In the genomic region with DNA sequence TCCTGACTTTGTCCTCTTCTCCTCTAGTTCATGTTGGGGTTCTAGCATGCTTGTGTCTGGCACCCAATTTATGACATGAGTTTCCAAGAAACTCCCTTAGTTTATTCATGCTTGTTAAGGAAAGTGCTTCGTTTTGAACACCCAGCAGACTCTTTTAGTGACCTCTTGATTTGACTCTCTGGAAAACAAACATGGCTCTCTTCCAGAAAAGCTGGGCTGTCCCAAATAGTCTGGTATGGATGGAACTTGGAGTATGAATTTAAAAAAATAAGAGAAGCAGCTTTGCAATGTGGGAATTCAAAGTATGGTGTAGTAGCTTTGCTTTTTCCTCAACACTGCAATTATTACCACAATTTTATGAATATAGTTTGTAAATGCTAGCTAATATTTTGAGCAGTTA, we compare ENCODE assay signal across 17 cellular contexts.
DNase-seq lines count a peak whose midpoint lies in the region; ATAC-seq, FAIRE-seq and TF ChIP-seq lines count a peak whose summit lies in the region.
"Had no signal": no experiment of that assay in that cellular context is flagged by ENCODE, and none has a peak within 500 bp of the region (broad histone marks: within the 10 kb centered on the region; RNA-seq: fewer than 3 reads in every experiment).

No MANE protein-coding gene starts in this region.

- no peak for FAIRE-seq in HepG2 (lab: Jason Lieb, UNC)
- FAIRE-seq: H1 had no signal

- CTCF ChIA-PET in HepG2 (lab: Yijun Ruan, JAX; ENCODE audit: low intra/inter-chr PET ratio, low total read pairs), result no interaction called here

- WGBS in liver, result 32% methylated on average over 1 of the region's 1 CpG
- 0% methylated on average over 1 of the region's 1 CpG for WGBS in HepG2 (ENCODE audit: low lambda C conversion rate)

- H3K4me3 ChIP-seq in liver (ENCODE audit: low read depth in 1 of 3, low read length in 3 of 3) (no peak overlapping the region), HepG2 (replicated peaks in 1 of 3; ENCODE audit: insufficient read depth in 1 of 3, low read depth in 2 of 3, low read length in 3 of 3) (no peak overlapping the region), adipocyte (ENCODE audit: low read length) (no peak overlapping the region), fibroblast of the aortic adventitia (ENCODE audit: low read depth, low read length) (no peak overlapping the region)
- H3K4me3 ChIP-seq: HAP-1 had no signal

- TF ChIP-seq CTCF in liver (IDR thresholded peaks at IDR 0.05; ENCODE audit: low read depth, low read length, missing input control) (no peak), HepG2 (CRISPR knock-in tag; IDR thresholded peaks at IDR 0.05) (no peak), fibroblast of the aortic adventitia (IDR thresholded peaks at IDR 0.05; ENCODE audit: insufficient read depth, low read length) (no peak)

- POLR2A ChIA-PET in HepG2 (lab: Yijun Ruan, JAX), result no interaction called here

- ATAC-seq in HepG2, result no peak
- no peak for ATAC-seq in HG02610 (IDR thresholded peaks at IDR 0.05; ENCODE audit: unreplicated experiment)
- no peak for ATAC-seq in HG02973 (IDR thresholded peaks at IDR 0.05; ENCODE audit: unreplicated experiment)

- in situ Hi-C loops in HepG2 (cut with HindIII; ENCODE audit: extremely low pct_ligation_motif_present, low pct_unique_long_range_greater_than_20kb), result no loop called here

- H3K9me3 ChIP-seq in liver (ENCODE audit: control insufficient read depth in 4 of 4, low read length in 3 of 4) (no peaks in the 10 kb centered on the region), HepG2 (ENCODE audit: low read length) (no peaks in the 10 kb centered on the region), adipocyte (ENCODE audit: control insufficient read depth, low read length) (no peaks in the 10 kb centered on the region)
- H3K9me3 ChIP-seq: BE2C, HAP-1 had no signal

- H2AFZ ChIP-seq in HepG2 (ENCODE audit: low read length), result no peak overlapping the region

- no peak for TF ChIP-seq POLR2A in HepG2 (IDR thresholded peaks at IDR 0.05; ENCODE audit: insufficient read depth in 1 of 2, low read depth in 2 of 2, low read length in 2 of 2)

- DNase-seq in HepG2 (ENCODE audit: low spot score) (no peak), adipocyte (ENCODE audit: low read depth) (peak; percentile 57), fibroblast of the aortic adventitia (ENCODE audit: low read depth) (peak; percentile 3), T-helper 1 cell (no peak)
- DNase-seq: 8988T; BE2C; CD4-positive, alpha-beta memory T cell; DMS79; EL; GDM1; KG1 had no signal

- BruUV-seq in HepG2 (replicated peaks; lab: Mats Ljungman, UMichigan), result no TSS peak

- intact Hi-C loops in HepG2 (cut with micrococcal nuclease; ENCODE audit: unreplicated experiment), result no loop called here

- H3K9ac ChIP-seq in liver (ENCODE audit: low read depth in 1 of 2, low read length in 2 of 2) (no peak overlapping the region), HepG2 (ENCODE audit: insufficient read depth, low read depth, low read length) (no peak overlapping the region), adipocyte (ENCODE audit: low read length) (no peak overlapping the region)

- no peaks in the 10 kb centered on the region for H3K4me1 ChIP-seq in liver (ENCODE audit: control insufficient read depth in 4 of 4, insufficient read depth in 4 of 4, low read length in 3 of 4)
- H3K4me1 ChIP-seq in HepG2 (ENCODE audit: insufficient read depth, low read length), result no peaks in the 10 kb centered on the region
- H3K4me1 ChIP-seq in adipocyte (ENCODE audit: control insufficient read depth, insufficient read depth, low read length), result no peaks in the 10 kb centered on the region
- H3K4me1 ChIP-seq: BE2C, HAP-1 had no signal

- H3K27ac ChIP-seq in liver (ENCODE audit: low read depth in 1 of 2, low read length in 2 of 2) (no peak overlapping the region), HepG2 (ENCODE audit: extremely low read length, insufficient read depth, low read length) (no peak overlapping the region)
- H3K27ac ChIP-seq: C4-2B had no signal

- no peak overlapping the region for H3K4me2 ChIP-seq in HepG2 (ENCODE audit: low read depth, low read length)

- H4K20me1 ChIP-seq in HepG2 (ENCODE audit: insufficient read depth, low read length), result no peaks in the 10 kb centered on the region

- H3K27me3 ChIP-seq in liver (ENCODE audit: control insufficient read depth in 4 of 4, insufficient read depth in 4 of 4, low read length in 3 of 4), result no peaks in the 10 kb centered on the region
- no peaks in the 10 kb centered on the region; a peak in 2 of 5 replicates for H3K27me3 ChIP-seq in HepG2 (ENCODE audit: control insufficient read depth in 1 of 2, insufficient read depth in 2 of 2, low read length in 2 of 2)
- H3K27me3 ChIP-seq in adipocyte (replicated peaks; ENCODE audit: control insufficient read depth, insufficient read depth, low read length), result no peaks in the 10 kb centered on the region
- H3K27me3 ChIP-seq: BE2C had no signal

- no peaks in the 10 kb centered on the region for H3K36me3 ChIP-seq in liver (ENCODE audit: control insufficient read depth in 4 of 4, insufficient read depth in 3 of 4, low read depth in 1 of 4, low read length in 3 of 4)
- H3K36me3 ChIP-seq in HepG2 (replicated peaks in 1 of 2; ENCODE audit: control insufficient read depth in 1 of 2, insufficient read depth in 2 of 2, low read length in 2 of 2), result no peaks in the 10 kb centered on the region
- H3K36me3 ChIP-seq in adipocyte (ENCODE audit: control insufficient read depth, insufficient read depth, low read length, severe bottlenecking), result no peaks in the 10 kb centered on the region
- H3K36me3 ChIP-seq: BE2C, HAP-1 had no signal

- TF ChIP-seq RAD21 in liver (IDR thresholded peaks at IDR 0.05) (peak in 1 of 2 donors; percentile 17), HepG2 (CRISPR knock-in tag; IDR thresholded peaks at IDR 0.05) (no peak)

- no peak for TF ChIP-seq EP300 in HepG2 (IDR thresholded peaks at IDR 0.05; ENCODE audit: low read depth in 2 of 2, low read length in 2 of 2)
- no peak for TF ChIP-seq EP300 in HepG2 (CRISPR knock-in tag; IDR thresholded peaks at IDR 0.05; ENCODE audit: borderline replicate concordance)

- H3K79me2 ChIP-seq in HepG2 (ENCODE audit: insufficient read depth, low read length), result no peaks in the 10 kb centered on the region

TF ChIP-seq in liver, 16 proteins besides CTCF, POLR2A, EP300 and RAD21:
- TF ChIP-seq NR2F2 (IDR thresholded peaks at IDR 0.05), result peak; percentile 81
- TF ChIP-seq, protein P1, sequence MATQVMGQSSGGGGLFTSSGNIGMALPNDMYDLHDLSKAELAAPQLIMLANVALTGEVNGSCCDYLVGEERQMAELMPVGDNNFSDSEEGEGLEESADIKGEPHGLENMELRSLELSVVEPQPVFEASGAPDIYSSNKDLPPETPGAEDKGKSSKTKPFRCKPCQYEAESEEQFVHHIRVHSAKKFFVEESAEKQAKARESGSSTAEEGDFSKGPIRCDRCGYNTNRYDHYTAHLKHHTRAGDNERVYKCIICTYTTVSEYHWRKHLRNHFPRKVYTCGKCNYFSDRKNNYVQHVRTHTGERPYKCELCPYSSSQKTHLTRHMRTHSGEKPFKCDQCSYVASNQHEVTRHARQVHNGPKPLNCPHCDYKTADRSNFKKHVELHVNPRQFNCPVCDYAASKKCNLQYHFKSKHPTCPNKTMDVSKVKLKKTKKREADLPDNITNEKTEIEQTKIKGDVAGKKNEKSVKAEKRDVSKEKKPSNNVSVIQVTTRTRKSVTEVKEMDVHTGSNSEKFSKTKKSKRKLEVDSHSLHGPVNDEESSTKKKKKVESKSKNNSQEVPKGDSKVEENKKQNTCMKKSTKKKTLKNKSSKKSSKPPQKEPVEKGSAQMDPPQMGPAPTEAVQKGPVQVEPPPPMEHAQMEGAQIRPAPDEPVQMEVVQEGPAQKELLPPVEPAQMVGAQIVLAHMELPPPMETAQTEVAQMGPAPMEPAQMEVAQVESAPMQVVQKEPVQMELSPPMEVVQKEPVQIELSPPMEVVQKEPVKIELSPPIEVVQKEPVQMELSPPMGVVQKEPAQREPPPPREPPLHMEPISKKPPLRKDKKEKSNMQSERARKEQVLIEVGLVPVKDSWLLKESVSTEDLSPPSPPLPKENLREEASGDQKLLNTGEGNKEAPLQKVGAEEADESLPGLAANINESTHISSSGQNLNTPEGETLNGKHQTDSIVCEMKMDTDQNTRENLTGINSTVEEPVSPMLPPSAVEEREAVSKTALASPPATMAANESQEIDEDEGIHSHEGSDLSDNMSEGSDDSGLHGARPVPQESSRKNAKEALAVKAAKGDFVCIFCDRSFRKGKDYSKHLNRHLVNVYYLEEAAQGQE (IDR thresholded peaks at IDR 0.05), result no peak

TF ChIP-seq in HepG2, 621 proteins besides CTCF, POLR2A, EP300 and RAD21:
- TF ChIP-seq MZF1 (CRISPR knock-in tag; IDR thresholded peaks at IDR 0.05; ENCODE audit: borderline replicate concordance), result no peak
- TF ChIP-seq, protein P2, sequence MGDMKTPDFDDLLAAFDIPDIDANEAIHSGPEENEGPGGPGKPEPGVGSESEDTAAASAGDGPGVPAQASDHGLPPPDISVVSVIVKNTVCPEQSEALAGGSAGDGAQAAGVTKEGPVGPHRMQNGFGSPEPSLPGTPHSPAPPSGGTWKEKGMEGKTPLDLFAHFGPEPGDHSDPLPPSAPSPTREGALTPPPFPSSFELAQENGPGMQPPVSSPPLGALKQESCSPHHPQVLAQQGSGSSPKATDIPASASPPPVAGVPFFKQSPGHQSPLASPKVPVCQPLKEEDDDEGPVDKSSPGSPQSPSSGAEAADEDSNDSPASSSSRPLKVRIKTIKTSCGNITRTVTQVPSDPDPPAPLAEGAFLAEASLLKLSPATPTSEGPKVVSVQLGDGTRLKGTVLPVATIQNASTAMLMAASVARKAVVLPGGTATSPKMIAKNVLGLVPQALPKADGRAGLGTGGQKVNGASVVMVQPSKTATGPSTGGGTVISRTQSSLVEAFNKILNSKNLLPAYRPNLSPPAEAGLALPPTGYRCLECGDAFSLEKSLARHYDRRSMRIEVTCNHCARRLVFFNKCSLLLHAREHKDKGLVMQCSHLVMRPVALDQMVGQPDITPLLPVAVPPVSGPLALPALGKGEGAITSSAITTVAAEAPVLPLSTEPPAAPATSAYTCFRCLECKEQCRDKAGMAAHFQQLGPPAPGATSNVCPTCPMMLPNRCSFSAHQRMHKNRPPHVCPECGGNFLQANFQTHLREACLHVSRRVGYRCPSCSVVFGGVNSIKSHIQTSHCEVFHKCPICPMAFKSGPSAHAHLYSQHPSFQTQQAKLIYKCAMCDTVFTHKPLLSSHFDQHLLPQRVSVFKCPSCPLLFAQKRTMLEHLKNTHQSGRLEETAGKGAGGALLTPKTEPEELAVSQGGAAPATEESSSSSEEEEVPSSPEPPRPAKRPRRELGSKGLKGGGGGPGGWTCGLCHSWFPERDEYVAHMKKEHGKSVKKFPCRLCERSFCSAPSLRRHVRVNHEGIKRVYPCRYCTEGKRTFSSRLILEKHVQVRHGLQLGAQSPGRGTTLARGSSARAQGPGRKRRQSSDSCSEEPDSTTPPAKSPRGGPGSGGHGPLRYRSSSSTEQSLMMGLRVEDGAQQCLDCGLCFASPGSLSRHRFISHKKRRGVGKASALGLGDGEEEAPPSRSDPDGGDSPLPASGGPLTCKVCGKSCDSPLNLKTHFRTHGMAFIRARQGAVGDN (CRISPR knock-in tag; IDR thresholded peaks at IDR 0.05), result no peak
TF ChIP-seq in HepG2: peak in this region for 0.

Comparison
In these comparisons a context has a peak if more than half of its experiments do, and no peak if none do; other contexts are left out.
1. DNase-seq: peak in adipocyte (single experiment) and fibroblast of the aortic adventitia (single experiment); none in HepG2 (single experiment) and T-helper 1 cell (0 of 5).